Comparison of ENCODE assay signal across 21 cellular contexts in genomic region chr5:144196612-144197011, GRCh38. TPM values are rescaled to one million over a fixed set of nuclear protein-coding genes. Genes with fewer than 3 reads are reported as not detected.
DNase-seq lines count a peak whose midpoint lies in the region; ATAC-seq and TF ChIP-seq lines count a peak whose summit lies in the region.
"Had no signal": no experiment of that assay in that cellular context is flagged by ENCODE, and none has a peak within 500 bp of the region (broad histone marks: within the 10 kb centered on the region; RNA-seq: fewer than 3 reads in every experiment).

No MANE protein-coding gene starts in this region.

- no peak overlapping the region for H3K27ac Mint-ChIP-seq in HFFc6
- H3K27ac Mint-ChIP-seq in WTC11: no peak overlapping the region
- peak overlapping the region in 2 of 3 experiments; percentile 34 to 37 for H3K27ac Mint-ChIP-seq in nephron
- no peak overlapping the region for H3K27ac Mint-ChIP-seq in activated CD4-positive, alpha-beta T cell treated with anti-CD3 and anti-CD28 coated beads, Interleukin-2, amount 10 ng/mL, durations not matched to agents 24 days and 14 days
- H3K27ac Mint-ChIP-seq: CD4-positive, alpha-beta T cell; IgD-negative memory B cell; naive B cell; T-helper 2 cell treated with Interferon-gamma antibody and Interleukin-4, amounts not matched to agents 5 μg/mL and 100 μg/mL, for 36 hours had no signal

- no peaks in the 10 kb centered on the region for H3K27me3 Mint-ChIP-seq in HFFc6 (ENCODE audit: insufficient read depth)
- no peaks in the 10 kb centered on the region for H3K27me3 Mint-ChIP-seq in WTC11 (ENCODE audit: low read depth)
- H3K27me3 Mint-ChIP-seq in nephron (ENCODE audit: low read depth): peaks cover 7% of the 10 kb centered on the region
- peaks cover 23% of the 10 kb centered on the region for H3K27me3 Mint-ChIP-seq in activated CD4-positive, alpha-beta T cell treated with anti-CD3 and anti-CD28 coated beads, Interleukin-2, amount 10 ng/mL, durations not matched to agents 24 days and 14 days

- peak; percentile 16 for DNase-seq in NCI-H1436 (lab: John Stamatoyannopoulos, UW)
- DNase-seq in NCI-H1436 treated with DMSO at 0.1 percent for 48 hours (lab: John Stamatoyannopoulos, UW): no peak
- no peak for DNase-seq in HFFc6
- no peak for DNase-seq in WTC11 (ENCODE audit: low spot score)
- no peak for DNase-seq in activated CD4-positive, alpha-beta T cell treated with anti-CD3 and anti-CD28 coated beads, Interleukin-2, amount 10 ng/mL, durations not matched to agents 24 days and 14 days
- DNase-seq in Right ventricle myocardium inferior (ENCODE audit: missing footprints): no peak
- DNase-seq: 8988T; activated CD4-positive, alpha-beta T cell treated with anti-CD3 and anti-CD28 coated beads for 48 hours; activated T-cell treated with anti-CD3 and anti-CD28 coated beads, Interleukin-2, amount 50 U/mL, for 4 hours; body of pancreas; CD4-positive, alpha-beta T cell; left ventricle myocardium superior; naive B cell; NCI-H1105 treated with DMSO at 0.1 percent for 48 hours; NCI-H82; occipital lobe; stimulated activated naive CD8-positive, alpha-beta T cell treated with anti-CD3 and anti-CD28 coated beads, Interleukin-15, Interleukin-2, amounts not matched to agents 100 U/mL and 50 U/mL, for 24 hours had no signal

- H3K4me1 Mint-ChIP-seq in HFFc6 (ENCODE audit: low read depth) (peaks cover 41% of the 10 kb centered on the region), WTC11 (no peaks in the 10 kb centered on the region), nephron (peaks cover 12% of the 10 kb centered on the region)
- H3K4me1 Mint-ChIP-seq in activated CD4-positive, alpha-beta T cell treated with anti-CD3 and anti-CD28 coated beads, Interleukin-2, amount 10 ng/mL, durations not matched to agents 24 days and 14 days: peaks cover under 1% of the 10 kb centered on the region

- CTCF ChIA-PET in WTC11 (lab: Charles Lee): no interaction called here

- no peaks in the 10 kb centered on the region for H3K36me3 Mint-ChIP-seq in HFFc6 (ENCODE audit: low read depth)
- H3K36me3 Mint-ChIP-seq in WTC11: no peaks in the 10 kb centered on the region
- H3K36me3 Mint-ChIP-seq in nephron (ENCODE audit: low read depth): no peaks in the 10 kb centered on the region
- no peaks in the 10 kb centered on the region for H3K36me3 Mint-ChIP-seq in activated CD4-positive, alpha-beta T cell treated with anti-CD3 and anti-CD28 coated beads, Interleukin-2, amount 10 ng/mL, durations not matched to agents 24 days and 14 days (ENCODE audit: low read depth)
- H3K36me3 Mint-ChIP-seq: IgD-negative memory B cell, naive B cell had no signal

- ATAC-seq in WTC11: 0 out of 2 replicates have a peak, but pooled peaks have one; percentile 24
- ATAC-seq in GM19023 (IDR thresholded peaks at IDR 0.05; ENCODE audit: unreplicated experiment): no peak
- no peak for ATAC-seq in Right ventricle myocardium inferior
- ATAC-seq: activated T-cell treated with anti-CD3 and anti-CD28 coated beads, Interleukin-2, amount 50 U/mL, for 4 hours; body of pancreas; left ventricle myocardium superior; stimulated activated naive CD8-positive, alpha-beta T cell treated with anti-CD3 and anti-CD28 coated beads, Interleukin-15, Interleukin-2, amounts not matched to agents 100 U/mL and 50 U/mL, for 24 hours had no signal

- H3K4me3 Mint-ChIP-seq in HFFc6 (no peak overlapping the region), WTC11 (no peak overlapping the region), nephron (no peak overlapping the region)
- H3K4me3 Mint-ChIP-seq in activated CD4-positive, alpha-beta T cell treated with anti-CD3 and anti-CD28 coated beads, Interleukin-2, amount 10 ng/mL, durations not matched to agents 24 days and 14 days: no peak overlapping the region
- H3K4me3 Mint-ChIP-seq: activated T-cell treated with anti-CD3 and anti-CD28 coated beads, Interleukin-2, amount 50 U/mL, for 4 hours; CD4-positive, alpha-beta T cell; IgD-negative memory B cell; naive B cell; T-helper 2 cell treated with Interferon-gamma antibody and Interleukin-4, amounts not matched to agents 5 μg/mL and 100 μg/mL, for 36 hours had no signal

- no peaks in the 10 kb centered on the region for H3K9me3 Mint-ChIP-seq in HFFc6
- H3K9me3 Mint-ChIP-seq in WTC11: no peaks in the 10 kb centered on the region
- no peaks in the 10 kb centered on the region for H3K9me3 Mint-ChIP-seq in nephron
- no peaks in the 10 kb centered on the region for H3K9me3 Mint-ChIP-seq in activated CD4-positive, alpha-beta T cell treated with anti-CD3 and anti-CD28 coated beads, Interleukin-2, amount 10 ng/mL, durations not matched to agents 24 days and 14 days
- H3K9me3 Mint-ChIP-seq: activated T-cell treated with anti-CD3 and anti-CD28 coated beads, Interleukin-2, amount 50 U/mL, for 4 hours; CD4-positive, alpha-beta T cell; IgD-negative memory B cell; naive B cell; T-helper 2 cell treated with Interferon-gamma antibody and Interleukin-4, amounts not matched to agents 5 μg/mL and 100 μg/mL, for 36 hours had no signal

- POLR2A ChIA-PET in WTC11 (lab: Charles Lee): no interaction called here

- TF ChIP-seq CTCF in HFFc6 (IDR thresholded peaks at IDR 0.05): peak; percentile 55; the same call in 1 of the 2 replicates
- no peak for TF ChIP-seq CTCF in WTC11 (IDR thresholded peaks at IDR 0.05)
- TF ChIP-seq CTCF in nephron (IDR thresholded peaks at IDR 0.05; ENCODE audit: unreplicated experiment in 3 of 3): peak in 2 of 3 experiments; percentile 17 to 18

- intact Hi-C loops in activated CD4-positive, alpha-beta T cell treated with anti-CD3 and anti-CD28 coated beads, Interleukin-2, amount 10 ng/mL, durations not matched to agents 24 days and 14 days (cut with micrococcal nuclease): loop anchor here (10.0 kb wide), 2 partner anchors 302 to 1988 kb away; partner anchors contain the start of gene LARS1
- intact Hi-C loops in Right ventricle myocardium inferior (cut with DNase I): no loop called here

TF ChIP-seq in WTC11, 78 proteins besides CTCF, POLR2A, EP300 and RAD21 (continues in another document):
- no peak for TF ChIP-seq ATF1 (CRISPR knock-in tag; IDR thresholded peaks at IDR 0.05)
- TF ChIP-seq ZNF423 (CRISPR knock-in tag; IDR thresholded peaks at IDR 0.05): no peak
- no peak for TF ChIP-seq MXD4 (CRISPR knock-in tag; IDR thresholded peaks at IDR 0.05; ENCODE audit: borderline replicate concordance)
- no peak for TF ChIP-seq GTF2I (CRISPR knock-in tag; conservative IDR thresholded peaks at IDR 0.05)
- no peak for TF ChIP-seq PRRX2 (CRISPR knock-in tag; IDR thresholded peaks at IDR 0.05)
- no peak for TF ChIP-seq CBFB (CRISPR knock-in tag; IDR thresholded peaks at IDR 0.05; ENCODE audit: low read depth)
- TF ChIP-seq ZNF281 (CRISPR knock-in tag; IDR thresholded peaks at IDR 0.05): no peak
- no peak for TF ChIP-seq ERG (CRISPR knock-in tag; IDR thresholded peaks at IDR 0.05)
- no peak for TF ChIP-seq ETV6 (CRISPR knock-in tag; IDR thresholded peaks at IDR 0.05)
- TF ChIP-seq ZNF232 (CRISPR knock-in tag; IDR thresholded peaks at IDR 0.05): no peak

RNA-seq across cellular contexts. Expression of gene KCTD16, which starts 25.9 kb away (rescaled TPM):
- 1 to 10 TPM; 1.5 to 3.6 (median 3.0) TPM for total RNA-seq in HFFc6 (2021; fragmentation: NEBNext Ultra II Directional; extraction: Animal tissue kit (Norgen Biotek cat#: 25700))
- 0.20 to 0.73 TPM (median 0.34 TPM) in 3 replicates for total RNA-seq in WTC11 (2021)
- not detected in 2 replicates for total RNA-seq in activated CD4-positive, alpha-beta T cell treated with anti-CD3 and anti-CD28 coated beads, Interleukin-2, amount 10 ng/mL, durations not matched to agents 24 days and 14 days
- 0.03 TPM for total RNA-seq in Right ventricle myocardium inferior
- total RNA-seq: activated T-cell treated with anti-CD3 and anti-CD28 coated beads, Interleukin-2, amount 50 U/mL, for 4 hours; CD4-positive, alpha-beta T cell; left ventricle myocardium superior had no signal

RNA-seq across cellular contexts. Expression of gene YIPF5, which starts 26.2 kb away (rescaled TPM):
- 100 to 1,000 TPM; 147 to 170 (median 166) TPM for total RNA-seq in HFFc6 (2021; fragmentation: NEBNext Ultra II Directional; extraction: Animal tissue kit (Norgen Biotek cat#: 25700))
- 33.8 to 39.2 TPM (median 37.7 TPM) in 3 replicates for total RNA-seq in WTC11 (2021)
- total RNA-seq in activated CD4-positive, alpha-beta T cell treated with anti-CD3 and anti-CD28 coated beads, Interleukin-2, amount 10 ng/mL, durations not matched to agents 24 days and 14 days: 32.0 and 34.6 TPM in 2 replicates
- 22.5 TPM for total RNA-seq in Right ventricle myocardium inferior

Comparison
In these comparisons a context has a peak if more than half of its experiments do, and no peak if none do; other contexts are left out.
1. H3K27ac Mint-ChIP-seq: peak in nephron (2 of 3); none in HFFc6 (single experiment), WTC11 (single experiment) and activated CD4-positive, alpha-beta T cell treated with anti-CD3 and anti-CD28 coated beads, Interleukin-2, amount 10 ng/mL, durations not matched to agents 24 days and 14 days (single experiment).